ENCODE assay signal across 32 cellular contexts in genomic region chr1:54986025-54986424, GRCh38. TPM values are rescaled to one million over a fixed set of nuclear protein-coding genes. Genes with fewer than 3 reads are reported as not detected.
"Had no signal": no experiment of that assay in that cellular context is flagged by ENCODE, and none has a peak within 500 bp of the region (broad histone marks: within the 10 kb centered on the region; RNA-seq: fewer than 3 reads in every experiment).

No MANE protein-coding gene starts in this region.

- H3K9me3 ChIP-seq: ascending aorta, MG63 had no signal

- H3K36me3 ChIP-seq: ascending aorta, cardiac muscle cell, MG63 had no signal

- H3K27ac ChIP-seq: ascending aorta, cardiac muscle cell, VCaP had no signal

- DNase-seq: activated B cell treated with CpG ODN at 0.5 μM for 24 hours; activated CD4-positive, alpha-beta memory T cell treated with anti-CD3 and anti-CD28 coated beads, Interleukin-2, amount 10 ng/mL, durations not matched to agents 7 days and 5 days; activated CD4-positive, alpha-beta T cell treated with anti-CD3 and anti-CD28 coated beads for 1 hour; activated CD4-positive, alpha-beta T cell treated with anti-CD3 and anti-CD28 coated beads for 48 hours; activated CD8-positive, alpha-beta memory T cell treated with anti-CD3 and anti-CD28 coated beads for 24 hours; activated CD8-positive, alpha-beta memory T cell treated with anti-CD3 and anti-CD28 coated beads, Interleukin-2, amount 10 ng/mL, durations not matched to agents 7 days and 5 days; activated CD8-positive, alpha-beta memory T cell treated with anti-CD3 and anti-CD28 coated beads, Interleukin-2, amount 50 U/mL, for 48 hours; activated gamma-delta T cell; activated naive CD4-positive, alpha-beta T cell treated with Interleukin-2 at 50 U/mL for 16 hours; activated naive CD8-positive, alpha-beta T cell treated with anti-CD3 and anti-CD28 coated beads, Interleukin-2, amount 10 ng/mL, durations not matched to agents 7 days and 5 days; activated T-cell treated with anti-CD3 and anti-CD28 coated beads, Interleukin-2, amount 50 U/mL, for 48 hours; amygdala; Kasumi-1; KG1; MG63; NCI-H1048; NCI-H1105 treated with DMSO at 0.1 percent for 48 hours; NCI-H1436; NCI-H1694; NCI-H1930; NCI-H510A; NCI-H526; NCI-H748 treated with DMSO at 0.1 percent for 48 hours; OCI-M1; Right ventricle myocardium superior; SW 1271; T-helper 1 cell; T-helper 2 cell; T-helper 9 cell had no signal

- H3K4me3 ChIP-seq: ascending aorta, cardiac muscle cell, MG63 had no signal

- H3K27me3 ChIP-seq: ascending aorta, MG63 had no signal

- ATAC-seq: activated CD8-positive, alpha-beta memory T cell treated with anti-CD3 and anti-CD28 coated beads, Interleukin-2, amount 10 ng/mL, durations not matched to agents 7 days and 5 days had no signal

- H3K4me1 ChIP-seq: ascending aorta had no signal

RNA-seq across cellular contexts. Expression of gene TMEM61, which starts 5.6 kb away (rescaled TPM):
- total RNA-seq: activated B cell treated with CpG ODN at 0.5 μM for 24 hours; activated CD4-positive, alpha-beta memory T cell treated with anti-CD3 and anti-CD28 coated beads, Interleukin-2, amount 10 ng/mL, durations not matched to agents 7 days and 5 days; activated CD8-positive, alpha-beta memory T cell treated with anti-CD3 and anti-CD28 coated beads, Interleukin-2, amount 10 ng/mL, durations not matched to agents 7 days and 5 days; activated naive CD8-positive, alpha-beta T cell treated with anti-CD3 and anti-CD28 coated beads, Interleukin-2, amount 10 ng/mL, durations not matched to agents 7 days and 5 days; ascending aorta; cardiac muscle cell had no signal

RNA-seq across cellular contexts. Expression of gene BSND, which starts 12.7 kb away (rescaled TPM):
- total RNA-seq: activated B cell treated with CpG ODN at 0.5 μM for 24 hours; activated naive CD8-positive, alpha-beta T cell treated with anti-CD3 and anti-CD28 coated beads, Interleukin-2, amount 10 ng/mL, durations not matched to agents 7 days and 5 days; ascending aorta; cardiac muscle cell; Right ventricle myocardium superior had no signal

RNA-seq across cellular contexts. Expression of gene PCSK9, which starts 53.3 kb away (rescaled TPM):
- total RNA-seq: activated B cell treated with CpG ODN at 0.5 μM for 24 hours; activated naive CD8-positive, alpha-beta T cell treated with anti-CD3 and anti-CD28 coated beads, Interleukin-2, amount 10 ng/mL, durations not matched to agents 7 days and 5 days; ascending aorta; Right ventricle myocardium superior had no signal
